Comparison of ENCODE assay signal across 17 cellular contexts in the genomic region with DNA sequence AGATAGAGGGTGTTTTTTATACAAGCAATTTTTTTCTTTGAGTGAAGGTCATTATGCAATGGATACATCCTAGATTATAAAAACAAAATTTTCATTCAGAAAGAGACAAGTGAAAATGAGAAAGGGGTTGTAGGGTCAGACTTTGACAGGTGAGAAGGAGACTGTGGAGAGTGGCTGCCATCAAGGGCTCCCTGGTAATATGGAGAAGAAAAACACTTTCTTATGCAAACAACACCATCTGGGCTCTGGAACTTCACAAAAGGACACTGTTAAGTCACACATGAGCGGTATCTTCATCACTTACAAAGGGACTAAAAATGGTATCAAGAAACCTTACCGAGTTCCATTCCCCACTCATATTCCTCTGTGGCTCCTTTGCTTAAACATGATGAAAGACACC. TPM values are rescaled to one million over a fixed set of nuclear protein-coding genes. Genes with fewer than 3 reads are reported as not detected.
A peak's percentile ranks its signal among the peaks of the same experiment; 100 is the strongest.
DNase-seq lines count a peak whose midpoint lies in the region; FAIRE-seq and TF ChIP-seq lines count a peak whose summit lies in the region.
"Had no signal": no experiment of that assay in that cellular context is flagged by ENCODE, and none has a peak within 500 bp of the region (broad histone marks: within the 10 kb centered on the region; RNA-seq: fewer than 3 reads in every experiment).

No MANE protein-coding gene starts in this region.

- no peaks in the 10 kb centered on the region for H3K27me3 Mint-ChIP-seq in activated naive CD4-positive, alpha-beta T cell treated with anti-CD3 and anti-CD28 coated beads, Interleukin-2, amount 10 ng/mL, durations not matched to agents 7 days and 5 days

- no peaks in the 10 kb centered on the region for H3K36me3 Mint-ChIP-seq in activated naive CD4-positive, alpha-beta T cell treated with anti-CD3 and anti-CD28 coated beads, Interleukin-2, amount 10 ng/mL, durations not matched to agents 7 days and 5 days
- H3K36me3 Mint-ChIP-seq: CD14-positive monocyte; CD8-positive, alpha-beta T cell had no signal

- H3K9me3 Mint-ChIP-seq in activated naive CD4-positive, alpha-beta T cell treated with anti-CD3 and anti-CD28 coated beads, Interleukin-2, amount 10 ng/mL, durations not matched to agents 7 days and 5 days = no peaks in the 10 kb centered on the region
- H3K9me3 Mint-ChIP-seq: CD8-positive, alpha-beta T cell had no signal

- no peak overlapping the region for H3K4me2 ChIP-seq in PC-9

- H3K4me1 Mint-ChIP-seq in activated naive CD4-positive, alpha-beta T cell treated with anti-CD3 and anti-CD28 coated beads, Interleukin-2, amount 10 ng/mL, durations not matched to agents 7 days and 5 days = no peaks in the 10 kb centered on the region
- H3K4me1 Mint-ChIP-seq: CD14-positive monocyte had no signal

- DNase-seq in NCI-H748 (lab: John Stamatoyannopoulos, UW; ENCODE audit: unreplicated experiment) (peak; percentile 40), NCI-H748 treated with DMSO at 0.1 percent for 48 hours (lab: John Stamatoyannopoulos, UW) (no peak), PC-9 (no peak), islet precursor cell (no peak), NCI-H524 (lab: John Stamatoyannopoulos, UW) (no peak)
- no peak for DNase-seq in activated naive CD4-positive, alpha-beta T cell treated with anti-CD3 and anti-CD28 coated beads, Interleukin-2, amount 10 ng/mL, durations not matched to agents 7 days and 5 days
- DNase-seq: CD8-positive, alpha-beta T cell; COR-L47; DMS153; GF-D8; IMR-90; KBM-7 had no signal

- no peaks in the 10 kb centered on the region for H3K9me2 ChIP-seq in PC-9 (ENCODE audit: insufficient read depth)

- H3K36me3 ChIP-seq in PC-9 (ENCODE audit: low read depth) = no peaks in the 10 kb centered on the region

- no TSS peak for BruUV-seq in PC-9 (replicated peaks; lab: Mats Ljungman, UMichigan)

- FAIRE-seq in islet of Langerhans (lab: Jason Lieb, UNC) = peak; percentile 45
- FAIRE-seq: D721Med had no signal

- no peaks in the 10 kb centered on the region for H3K27me3 ChIP-seq in PC-9 (ENCODE audit: insufficient read depth, low read depth)

- no peak overlapping the region for H3K4me3 ChIP-seq in PC-9

- no peaks in the 10 kb centered on the region; the same call in 1 of the 2 replicates for H3K9me3 ChIP-seq in PC-9 (ENCODE audit: insufficient read depth, low read depth)

- no peak for TF ChIP-seq CTCF in PC-9 (conservative IDR thresholded peaks at IDR 0.05)

- no peak overlapping the region for H3K27ac ChIP-seq in PC-9
- H3K27ac ChIP-seq: 22Rv1, HL-60 had no signal

- no peaks in the 10 kb centered on the region for H4K20me1 ChIP-seq in PC-9 (ENCODE audit: insufficient read depth)

- CTCF ChIA-PET in PC-9 (lab: Charles Lee) = no interaction called here
- CTCF ChIA-PET in activated naive CD4-positive, alpha-beta T cell treated with anti-CD3 and anti-CD28 coated beads, Interleukin-2, amount 10 ng/mL, durations not matched to agents 7 days and 5 days (lab: Charles Lee) = no interaction called here

- H3F3A ChIP-seq in PC-9 (ENCODE audit: insufficient read depth, low read depth) = no peaks in the 10 kb centered on the region

- no peaks in the 10 kb centered on the region for H3K79me2 ChIP-seq in PC-9 (ENCODE audit: low read depth)

- POLR2A ChIA-PET in PC-9 (lab: Charles Lee; ENCODE audit: unreplicated experiment) = no interaction called here

- H3K27ac Mint-ChIP-seq in activated naive CD4-positive, alpha-beta T cell treated with anti-CD3 and anti-CD28 coated beads, Interleukin-2, amount 10 ng/mL, durations not matched to agents 7 days and 5 days = no peak overlapping the region
- H3K27ac Mint-ChIP-seq: CD14-positive monocyte; CD8-positive, alpha-beta T cell had no signal

- H3K4me3 Mint-ChIP-seq in activated naive CD4-positive, alpha-beta T cell treated with anti-CD3 and anti-CD28 coated beads, Interleukin-2, amount 10 ng/mL, durations not matched to agents 7 days and 5 days = no peak overlapping the region
- H3K4me3 Mint-ChIP-seq: CD14-positive monocyte; CD8-positive, alpha-beta T cell had no signal

- peak overlapping the region; percentile 36 for H2AFZ ChIP-seq in PC-9

- intact Hi-C loops in PC-9 (cut with micrococcal nuclease; ENCODE audit: unreplicated experiment) = no loop called here

- H3K4me1 ChIP-seq in PC-9 (replicated peaks; ENCODE audit: insufficient read depth) = no peaks in the 10 kb centered on the region

RNA-seq across cellular contexts. Expression of gene C7, which starts 23.5 kb away (rescaled TPM):
- not detected in 2 replicates for total RNA-seq in PC-9 (2021)
- total RNA-seq: CD8-positive, alpha-beta T cell had no signal
